Comparison of ENCODE assay signal across 2 cellular contexts in genomic region chr2:227141301-227141700, GRCh38.
TF ChIP-seq lines count a peak whose summit lies in the region.

No MANE protein-coding gene starts in this region.

TF ChIP-seq in A549, 52 proteins besides CTCF, POLR2A, EP300 and RAD21:
- TF ChIP-seq HDAC2 (IDR thresholded peaks at IDR 0.05) (no peak), MAFK (IDR thresholded peaks at IDR 0.05; ENCODE audit: partially characterized antibody) (peak; percentile 60)

TF ChIP-seq in IMR-90, 13 proteins besides CTCF, POLR2A, EP300 and RAD21:
- TF ChIP-seq ELK1 (IDR thresholded peaks at IDR 0.05; ENCODE audit: borderline replicate concordance, low read depth, low read length) (no peak), FOS (IDR thresholded peaks at IDR 0.05; ENCODE audit: low read depth, low read length) (no peak), MAZ (IDR thresholded peaks at IDR 0.05; ENCODE audit: borderline replicate concordance, low read depth, low read length) (no peak), MAFK (IDR thresholded peaks at IDR 0.05; ENCODE audit: low read depth, low read length) (peak; percentile 50), SMC3 (IDR thresholded peaks at IDR 0.05; ENCODE audit: low read depth, low read length) (no peak)
